ENCODE assay signal across 19 cellular contexts in genomic region chr14:69392481-69392880, GRCh38. TPM values are rescaled to one million over a fixed set of nuclear protein-coding genes. Genes with fewer than 3 reads are reported as not detected.
DNase-seq lines count a peak whose midpoint lies in the region; ATAC-seq and TF ChIP-seq lines count a peak whose summit lies in the region.
"Had no signal": no experiment of that assay in that cellular context is flagged by ENCODE, and none has a peak within 500 bp of the region (broad histone marks: within the 10 kb centered on the region; RNA-seq: fewer than 3 reads in every experiment).

No MANE protein-coding gene starts in this region.

- H3K9me3 Mint-ChIP-seq in activated T-cell treated with anti-CD3 and anti-CD28 coated beads, Interleukin-2, amount 50 U/mL, for 72 hours: no peaks in the 10 kb centered on the region
- H3K9me3 Mint-ChIP-seq in activated T-helper 17 cell treated with anti-CD3 and anti-CD28 coated beads, Interleukin-2, amount 50 U/mL, for 72 hours: no peaks in the 10 kb centered on the region
- H3K9me3 Mint-ChIP-seq in stimulated activated naive B cell treated with anti-CD40 and anti-IgM and Interleukin-4, amounts not matched to agents 10 μg/mL and 1 μg/mL and 100 μg/mL, for 72 hours: no peaks in the 10 kb centered on the region
- H3K9me3 Mint-ChIP-seq: CD14-positive monocyte, nephron had no signal

- no peak for TF ChIP-seq CTCF in GM20000 (IDR thresholded peaks at IDR 0.05; ENCODE audit: extremely low read depth, missing control alignments)

- peak overlapping the region; percentile 46 for H3K27ac Mint-ChIP-seq in activated T-cell treated with anti-CD3 and anti-CD28 coated beads, Interleukin-2, amount 50 U/mL, for 72 hours
- H3K27ac Mint-ChIP-seq in activated T-helper 17 cell treated with anti-CD3 and anti-CD28 coated beads, Interleukin-2, amount 50 U/mL, for 72 hours: peak overlapping the region; percentile 71
- H3K27ac Mint-ChIP-seq in stimulated activated naive B cell treated with anti-CD40 and anti-IgM and Interleukin-4, amounts not matched to agents 10 μg/mL and 1 μg/mL and 100 μg/mL, for 72 hours: peak overlapping the region; percentile 65
- H3K27ac Mint-ChIP-seq: nephron had no signal

- H3K4me3 Mint-ChIP-seq in activated T-cell treated with anti-CD3 and anti-CD28 coated beads, Interleukin-2, amount 50 U/mL, for 72 hours: peak overlapping the region in 1 of 2 donors; percentile 46
- H3K4me3 Mint-ChIP-seq in activated T-helper 17 cell treated with anti-CD3 and anti-CD28 coated beads, Interleukin-2, amount 50 U/mL, for 72 hours: peak overlapping the region; percentile 61
- H3K4me3 Mint-ChIP-seq in stimulated activated naive B cell treated with anti-CD40 and anti-IgM and Interleukin-4, amounts not matched to agents 10 μg/mL and 1 μg/mL and 100 μg/mL, for 72 hours: peak overlapping the region; percentile 21 to 71
- H3K4me3 Mint-ChIP-seq: CD14-positive monocyte had no signal

- DNase-seq in activated T-cell treated with anti-CD3 and anti-CD28 coated beads, Interleukin-2, amount 50 U/mL, for 72 hours: no peak
- no peak for DNase-seq in activated T-cell treated with anti-CD3 and anti-CD28 coated beads, Interleukin-2, amount 50 U/mL, for 48 hours
- DNase-seq in GM20000 (ENCODE audit: low spot score): peak; percentile 24
- DNase-seq in stimulated activated naive B cell treated with anti-CD40 and anti-IgM and Interleukin-4, amounts not matched to agents 10 μg/mL and 1 μg/mL and 100 μg/mL, for 72 hours: no peak
- DNase-seq in hypothalamus (lab: John Stamatoyannopoulos, UW): no peak
- no peak for DNase-seq in effector CD4-positive, alpha-beta T cell
- no peak for DNase-seq in pons (ENCODE audit: low spot score)
- DNase-seq: activated CD4-positive, CD25-positive, alpha-beta regulatory T cell; DMS79; foreskin fibroblast; hippocampal formation; Kasumi-1; mesenchymal stem cell; PC-9; psoas muscle; tibial artery had no signal

- ATAC-seq in activated T-cell treated with anti-CD3 and anti-CD28 coated beads, Interleukin-2, amount 50 U/mL, for 72 hours (replicated peaks in 1 of 2): no peak
- no peak for ATAC-seq in activated T-helper 17 cell treated with anti-CD3 and anti-CD28 coated beads, Interleukin-2, amount 50 U/mL, for 72 hours (replicated peaks)
- peak; percentile 65 to 71 for ATAC-seq in stimulated activated naive B cell treated with anti-CD40 and anti-IgM and Interleukin-4, amounts not matched to agents 10 μg/mL and 1 μg/mL and 100 μg/mL, for 72 hours (replicated peaks)
- ATAC-seq: psoas muscle had no signal

- H3K27me3 Mint-ChIP-seq in activated T-cell treated with anti-CD3 and anti-CD28 coated beads, Interleukin-2, amount 50 U/mL, for 72 hours (ENCODE audit: low read depth): no peaks in the 10 kb centered on the region
- no peaks in the 10 kb centered on the region for H3K27me3 Mint-ChIP-seq in activated T-helper 17 cell treated with anti-CD3 and anti-CD28 coated beads, Interleukin-2, amount 50 U/mL, for 72 hours
- no peaks in the 10 kb centered on the region for H3K27me3 Mint-ChIP-seq in stimulated activated naive B cell treated with anti-CD40 and anti-IgM and Interleukin-4, amounts not matched to agents 10 μg/mL and 1 μg/mL and 100 μg/mL, for 72 hours

- H3K36me3 Mint-ChIP-seq in activated T-cell treated with anti-CD3 and anti-CD28 coated beads, Interleukin-2, amount 50 U/mL, for 72 hours (ENCODE audit: insufficient read depth in 2 of 2): peaks cover 29 to 71% of the 10 kb centered on the region in 2 donors
- H3K36me3 Mint-ChIP-seq in activated T-helper 17 cell treated with anti-CD3 and anti-CD28 coated beads, Interleukin-2, amount 50 U/mL, for 72 hours (ENCODE audit: low read depth): peaks cover 100% of the 10 kb centered on the region
- peaks cover 49 to 63% of the 10 kb centered on the region in 2 donors for H3K36me3 Mint-ChIP-seq in stimulated activated naive B cell treated with anti-CD40 and anti-IgM and Interleukin-4, amounts not matched to agents 10 μg/mL and 1 μg/mL and 100 μg/mL, for 72 hours

- H3K4me1 Mint-ChIP-seq in activated T-cell treated with anti-CD3 and anti-CD28 coated beads, Interleukin-2, amount 50 U/mL, for 72 hours (ENCODE audit: low read depth): peaks cover 76% of the 10 kb centered on the region
- H3K4me1 Mint-ChIP-seq in activated T-helper 17 cell treated with anti-CD3 and anti-CD28 coated beads, Interleukin-2, amount 50 U/mL, for 72 hours: peaks cover 48% of the 10 kb centered on the region
- H3K4me1 Mint-ChIP-seq in stimulated activated naive B cell treated with anti-CD40 and anti-IgM and Interleukin-4, amounts not matched to agents 10 μg/mL and 1 μg/mL and 100 μg/mL, for 72 hours: peaks cover 26 to 58% of the 10 kb centered on the region in 2 donors

RNA-seq across cellular contexts. Expression of gene ERH, which starts 5.6 kb away (rescaled TPM):
- 100 to 1,000 TPM; 215 to 231 TPM for total RNA-seq in activated T-cell treated with anti-CD3 and anti-CD28 coated beads, Interleukin-2, amount 50 U/mL, for 72 hours
- total RNA-seq in activated T-helper 17 cell treated with anti-CD3 and anti-CD28 coated beads, Interleukin-2, amount 50 U/mL, for 72 hours: 100 to 1,000 TPM; 198 to 374 TPM

RNA-seq across cellular contexts. Expression of gene SLC39A9, which starts 6.0 kb away (rescaled TPM):
- 10 to 100 TPM; 85.8 to 93.3 TPM for total RNA-seq in activated T-cell treated with anti-CD3 and anti-CD28 coated beads, Interleukin-2, amount 50 U/mL, for 72 hours
- total RNA-seq in activated T-helper 17 cell treated with anti-CD3 and anti-CD28 coated beads, Interleukin-2, amount 50 U/mL, for 72 hours: 10 to 100 TPM; 43.9 to 61.1 TPM

Comparison
In these comparisons a context has a peak if more than half of its experiments do, and no peak if none do; other contexts are left out.
1. ATAC-seq: peak in stimulated activated naive B cell treated with anti-CD40 and anti-IgM and Interleukin-4, amounts not matched to agents 10 μg/mL and 1 μg/mL and 100 μg/mL, for 72 hours (2 of 2); none in activated T-cell treated with anti-CD3 and anti-CD28 coated beads, Interleukin-2, amount 50 U/mL, for 72 hours (0 of 2) and activated T-helper 17 cell treated with anti-CD3 and anti-CD28 coated beads, Interleukin-2, amount 50 U/mL, for 72 hours (single experiment).
2. Peak in every context shown above with its lines, with median percentiles within 50 percentile points of each other: H3K27ac Mint-ChIP-seq.